ENCODE assay signal across 22 cellular contexts in genomic region chr16:30009085-30009862, GRCh38. TPM values are rescaled to one million over a fixed set of nuclear protein-coding genes. Genes with fewer than 3 reads are reported as not detected.
DNase-seq lines count a peak whose midpoint lies in the region; ATAC-seq, FAIRE-seq and TF ChIP-seq lines count a peak whose summit lies in the region.
"Had no signal": no experiment of that assay in that cellular context is flagged by ENCODE, and none has a peak within 500 bp of the region (broad histone marks: within the 10 kb centered on the region; RNA-seq: fewer than 3 reads in every experiment).

No MANE protein-coding gene starts in this region.

- H3K4ac ChIP-seq in H1 (replicated peaks; ENCODE audit: insufficient read length, low read depth, low read length): no peak overlapping the region

- no peak overlapping the region for H3K4me3 ChIP-seq in H7 (ENCODE audit: insufficient read depth, low read depth, low read length)
- no peak overlapping the region for H3K4me3 ChIP-seq in H1 (ENCODE audit: extremely low read depth in 1 of 4, insufficient read depth in 2 of 4, low read depth in 3 of 4, low read length in 4 of 4)
- no peak overlapping the region for H3K4me3 ChIP-seq in neural progenitor cell
- H3K4me3 ChIP-seq: hepatocyte, transverse colon had no signal

- H4K5ac ChIP-seq in H1 (ENCODE audit: insufficient read length, low read depth, low read length): no peak overlapping the region

- H4K20me1 ChIP-seq in H1 (replicated peaks in 1 of 2; ENCODE audit: control insufficient read depth in 1 of 2, insufficient read depth in 2 of 2, low read length in 2 of 2): peaks cover 3 to 7% of the 10 kb centered on the region in 2 experiments
- no peaks in the 10 kb centered on the region for H4K20me1 ChIP-seq in neural progenitor cell (ENCODE audit: low read depth)

- H3K36me3 ChIP-seq in H7 (replicated peaks; ENCODE audit: control insufficient read depth, insufficient read depth, low read length) (no peaks in the 10 kb centered on the region), H1 (ENCODE audit: control insufficient read depth in 2 of 4, insufficient read depth in 4 of 4, low read length in 3 of 4) (peaks cover 0 to 4% (median 0%) of the 10 kb centered on the region in 4 experiments; a peak in 1 of 8 replicates), neural progenitor cell (no peaks in the 10 kb centered on the region)
- H3K36me3 ChIP-seq: transverse colon had no signal

- TF ChIP-seq CTCF in H1 (IDR thresholded peaks at IDR 0.05; ENCODE audit: control extremely low read depth in 1 of 3, insufficient read depth in 1 of 3, low read depth in 1 of 3, low read length in 3 of 3) (no peak), neural progenitor cell (IDR thresholded peaks at IDR 0.05) (no peak)

- ATAC-seq in HG02973 (IDR thresholded peaks at IDR 0.05; ENCODE audit: unreplicated experiment): no peak
- ATAC-seq in GM21423 (IDR thresholded peaks at IDR 0.05; ENCODE audit: unreplicated experiment): no peak

- H2BK20ac ChIP-seq in H1 (ENCODE audit: low read length): no peak overlapping the region

- TF ChIP-seq EP300 in H1 (IDR thresholded peaks at IDR 0.05; ENCODE audit: borderline replicate concordance in 1 of 2, low read depth in 2 of 2, low read length in 2 of 2): no peak

- peak overlapping the region; percentile 35; the same call in 1 of the 2 replicates for H4K8ac ChIP-seq in H1 (ENCODE audit: extremely low read depth, insufficient read depth, low read length)

- no peak overlapping the region for H3K23ac ChIP-seq in H1 (ENCODE audit: insufficient read length)

- no peak overlapping the region for H2AFZ ChIP-seq in H1 (ENCODE audit: low read length)
- H2AFZ ChIP-seq in neural progenitor cell (replicated peaks): no peak overlapping the region
- H2AFZ ChIP-seq: hepatocyte had no signal

- 0 out of 2 replicates have a peak overlapping the region, but pooled peaks have one; percentile 13 for H2AK5ac ChIP-seq in H1 (ENCODE audit: low read depth, low read length)

- no peaks in the 10 kb centered on the region for H3K9me3 ChIP-seq in H1 (ENCODE audit: insufficient read depth in 2 of 2, low read depth in 1 of 2, low read length in 1 of 2)
- H3K9me3 ChIP-seq in neural progenitor cell (ENCODE audit: low read depth): no peaks in the 10 kb centered on the region
- H3K9me3 ChIP-seq: neutrophil, transverse colon had no signal

- no peak overlapping the region; a peak in 2 of 7 replicates for H3K9ac ChIP-seq in H1 (replicated peaks in 1 of 4; ENCODE audit: extremely low read depth in 1 of 4, low read depth in 3 of 4, low read length in 3 of 4)
- no peak overlapping the region for H3K9ac ChIP-seq in neural progenitor cell

- peaks cover 9% of the 10 kb centered on the region for H3K27me3 Mint-ChIP-seq in neural progenitor cell (ENCODE audit: insufficient read depth, low read depth)

- POLR2A ChIA-PET in H1 (lab: Charles Lee; ENCODE audit: partially characterized antibody): interaction anchor here (0.5 to 2.2 kb wide), 11 partner anchors 8 to 224 kb away, joined by 3 to 5 read pairs (median 3); partner anchors contain the start of genes HIRIP3, TAOK2 and TBX6

- peak overlapping the region; percentile 78 for H3K27ac Mint-ChIP-seq in neural progenitor cell
- H3K27ac Mint-ChIP-seq: activated B cell treated with CpG ODN at 0.5 μM for 24 hours; stimulated activated naive B cell treated with anti-CD40 and anti-IgM and Interleukin-4, amounts not matched to agents 10 μg/mL and 1 μg/mL and 100 μg/mL, for 72 hours; T-helper 1 cell treated with Interleukin-12 subunit alpha and Interleukin-12 subunit beta and Interleukin-4 antibody, amounts not matched to agents 30 μg/mL and 1 μg/mL, for 36 hours had no signal

- CTCF ChIA-PET in H1 (lab: Charles Lee; ENCODE audit: partially characterized antibody): interaction anchor here (0.8 to 3.1 kb wide), 9 partner anchors 8 to 144 kb away, joined by 3 to 15 read pairs (median 4); partner anchors contain the start of genes C16orf92 and INO80E

- H3K4me2 ChIP-seq in H1 (ENCODE audit: insufficient read depth in 1 of 2, low read depth in 2 of 2, low read length in 2 of 2) (no peak overlapping the region; a peak in 1 of 4 replicates), neural progenitor cell (no peak overlapping the region)
- H3K4me2 ChIP-seq: hepatocyte had no signal

- DNase-seq in NCI-H510A treated with DMSO at 0.1 percent for 48 hours (lab: John Stamatoyannopoulos, UW) (peak; percentile 20), NCI-H510A (lab: John Stamatoyannopoulos, UW) (no peak), H7 (peak; percentile 79), H1 (ENCODE audit: low read depth in 1 of 2, low spot score in 2 of 2) (no peak), neural progenitor cell (ENCODE audit: low spot score) (no peak), hepatic stellate cell (ENCODE audit: low spot score) (no peak)
- DNase-seq: activated B cell treated with CpG ODN at 0.5 μM for 24 hours; activated CD8-positive, alpha-beta memory T cell treated with anti-CD3 and anti-CD28 coated beads for 24 hours; DMS79; NCI-H1105; SIG-M5; stimulated activated naive B cell treated with anti-CD40 and anti-IgM and Interleukin-4, amounts not matched to agents 10 μg/mL and 1 μg/mL and 100 μg/mL, for 72 hours; transverse colon had no signal

- H3K27me3 ChIP-seq in H7 (ENCODE audit: control insufficient read depth, insufficient read depth, low read length) (peaks cover 34% of the 10 kb centered on the region), H1 (replicated peaks in 1 of 4; ENCODE audit: control insufficient read depth in 3 of 4, extremely low read depth in 1 of 4, insufficient read depth in 3 of 4, low read length in 3 of 4) (peaks cover 0 to 23% (median 13%) of the 10 kb centered on the region in 4 experiments; a peak in 5 of 7 replicates), neural progenitor cell (peaks cover 41% of the 10 kb centered on the region)

- no peak overlapping the region for H3K14ac ChIP-seq in H1 (ENCODE audit: insufficient read length)

- 0 out of 2 replicates have a peak overlapping the region, but pooled peaks have one; percentile 9 for H2BK12ac ChIP-seq in H1 (ENCODE audit: low read depth, low read length)

- peaks cover 16% of the 10 kb centered on the region for H3K23me2 ChIP-seq in H1 (ENCODE audit: low read depth, low read length)

- no peak for TF ChIP-seq POLR2A in H1 (IDR thresholded peaks at IDR 0.05; ENCODE audit: control extremely low read depth in 1 of 2, low read depth in 2 of 2, low read length in 2 of 2)

- 71% methylated on average over 17 of the region's 26 CpGs; no CpG with 5 or more reads in 1 of the 2 experiments for WGBS in H1 (ENCODE audit: extremely low coverage in 1 of 2, insufficient coverage in 1 of 2, insufficient read length in 1 of 2, insufficient replicate concordance in 2 of 2, low coverage in 1 of 2, low lambda C conversion rate in 2 of 2, missing lambda C conversion rate in 1 of 2), 2 experiments

- peaks cover 15% of the 10 kb centered on the region for H3K4me1 Mint-ChIP-seq in neural progenitor cell

- H3K4me3 Mint-ChIP-seq in neural progenitor cell: peak overlapping the region; percentile 55

- H4K91ac ChIP-seq in H1 (replicated peaks; ENCODE audit: insufficient read length, low read length): peak overlapping the region; percentile 2

- no peak overlapping the region for H2BK120ac ChIP-seq in H1 (replicated peaks; ENCODE audit: low read depth, low read length)

- H3F3A ChIP-seq in neural progenitor cell (ENCODE audit: low read depth): peaks cover 15% of the 10 kb centered on the region

- H3K27ac ChIP-seq in H1 (ENCODE audit: low read depth, low read length): no peak overlapping the region
- no peak overlapping the region for H3K27ac ChIP-seq in neural progenitor cell
- H3K27ac ChIP-seq: C4-2B, hepatocyte, neutrophil, transverse colon had no signal

- H3K9me3 Mint-ChIP-seq in neural progenitor cell: peaks cover 2% of the 10 kb centered on the region
- H3K9me3 Mint-ChIP-seq: activated B cell treated with CpG ODN at 0.5 μM for 24 hours; stimulated activated naive B cell treated with anti-CD40 and anti-IgM and Interleukin-4, amounts not matched to agents 10 μg/mL and 1 μg/mL and 100 μg/mL, for 72 hours; T-helper 1 cell treated with Interleukin-12 subunit alpha and Interleukin-12 subunit beta and Interleukin-4 antibody, amounts not matched to agents 30 μg/mL and 1 μg/mL, for 36 hours had no signal

- no peak overlapping the region for H2BK5ac ChIP-seq in H1 (ENCODE audit: low read depth, low read length)

- peaks cover 3% of the 10 kb centered on the region for H3K36me3 Mint-ChIP-seq in neural progenitor cell

- H3K79me1 ChIP-seq in H1 (ENCODE audit: low read depth, low read length): no peaks in the 10 kb centered on the region

- H3K18ac ChIP-seq in H1 (ENCODE audit: extremely low read depth, low read length): no peak overlapping the region; the same call in 1 of the 2 replicates

- H3K79me2 ChIP-seq in H1 (ENCODE audit: control insufficient read depth in 1 of 2, insufficient read depth in 2 of 2, low read length in 2 of 2) (no peaks in the 10 kb centered on the region), neural progenitor cell (ENCODE audit: low read depth) (no peaks in the 10 kb centered on the region)
- H3K79me2 ChIP-seq: hepatocyte had no signal

- H2BK15ac ChIP-seq in H1 (ENCODE audit: low read length): no peak overlapping the region

- no peak overlapping the region for H3K56ac ChIP-seq in H1 (replicated peaks; ENCODE audit: insufficient read length, low read depth, low read length)

- H3K4me1 ChIP-seq in H1 (replicated peaks in 1 of 4; ENCODE audit: control insufficient read depth in 3 of 4, insufficient read depth in 4 of 4, low read length in 3 of 4): peaks cover 0 to 21% (median 13%) of the 10 kb centered on the region in 4 experiments; a peak in 6 of 7 replicates
- H3K4me1 ChIP-seq in neural progenitor cell: peaks cover 16% of the 10 kb centered on the region

- no peak for FAIRE-seq in H1 (lab: Jason Lieb, UNC)
- FAIRE-seq: A204.1, keratinocyte had no signal

- TF ChIP-seq RAD21 in H1 (IDR thresholded peaks at IDR 0.05 in 1 of 2, conservative IDR thresholded peaks at IDR 0.05 in 1 of 2; ENCODE audit: low read depth in 2 of 2, low read length in 2 of 2): no peak

RNA-seq across cellular contexts. Expression of gene DOC2A, which starts 1.6 kb away (rescaled TPM):
- 4.1 and 5.3 TPM in 2 replicates for total RNA-seq in H7 (2014; rRNA removed; shearing (Covaris generic))
- 10.3 and 13.9 TPM in 2 replicates for total RNA-seq in H1 (2021; fragmentation: NEBNext Ultra II Directional; extraction: Animal tissue kit (Norgen Biotek cat#: 25700))
- polyA plus RNA-seq in H1 (2011; rRNA removed): 20.7 and 34.2 TPM in 2 replicates
- polyA plus RNA-seq in H1 (2011; cell fraction: cytosol; rRNA removed): 30.1 TPM
- 96.3 TPM for polyA plus RNA-seq in H1 (2011; cell fraction: nucleus; rRNA removed)
- polyA plus RNA-seq in H1 (2012, experiment 1 of 2): 10.0 to 14.2 TPM (median 11.8 TPM) in 4 replicates
- 7.4 TPM for polyA plus RNA-seq in H1 (2012, experiment 2 of 2)
- polyA plus RNA-seq in H1 (2013, experiment 1 of 2): 10.4 TPM
- polyA plus RNA-seq in H1 (2013, experiment 2 of 2): 9.1 TPM
- 4.7 and 9.9 TPM in 2 replicates for polyA minus RNA-seq in H1 (2011; rRNA and poly(A)+ RNA removed)
- 13.5 TPM for polyA minus RNA-seq in H1 (2011; cell fraction: cytosol; rRNA and poly(A)+ RNA removed)
- polyA minus RNA-seq in H1 (2011; cell fraction: nucleus; rRNA and poly(A)+ RNA removed): 10.6 TPM
- 3.1 and 8.1 TPM in 2 replicates for total RNA-seq in neural progenitor cell (ENCODE audit: low replicate concordance)
- total RNA-seq: activated B cell treated with CpG ODN at 0.5 μM for 24 hours had no signal

RNA-seq across cellular contexts. Expression of gene INO80E, which starts 13.2 kb away (rescaled TPM):
- 58.7 and 91.9 TPM in 2 replicates for total RNA-seq in H7 (2014; rRNA removed; shearing (Covaris generic))
- total RNA-seq in H1 (2021; fragmentation: NEBNext Ultra II Directional; extraction: Animal tissue kit (Norgen Biotek cat#: 25700)): 91.2 and 92.7 TPM in 2 replicates
- polyA plus RNA-seq in H1 (2011; rRNA removed): 43.0 and 110 TPM in 2 replicates
- 48.7 TPM for polyA plus RNA-seq in H1 (2011; cell fraction: cytosol; rRNA removed)
- 55.1 TPM for polyA plus RNA-seq in H1 (2011; cell fraction: nucleus; rRNA removed)
- polyA plus RNA-seq in H1 (2012, experiment 1 of 2): 68.1 to 75.5 TPM (median 72.4 TPM) in 4 replicates
- 83.4 TPM for polyA plus RNA-seq in H1 (2012, experiment 2 of 2)
- polyA plus RNA-seq in H1 (2013, experiment 1 of 2): 70.3 TPM
- 69.2 TPM for polyA plus RNA-seq in H1 (2013, experiment 2 of 2)
- polyA minus RNA-seq in H1 (2011; rRNA and poly(A)+ RNA removed): 10.5 and 12.6 TPM in 2 replicates
- polyA minus RNA-seq in H1 (2011; cell fraction: cytosol; rRNA and poly(A)+ RNA removed): 27.1 TPM
- polyA minus RNA-seq in H1 (2011; cell fraction: nucleus; rRNA and poly(A)+ RNA removed): 19.5 TPM
- total RNA-seq in neural progenitor cell (ENCODE audit: low replicate concordance): 104 and 129 TPM in 2 replicates

RNA-seq across cellular contexts. Expression of gene C16orf92, which starts 13.7 kb away (rescaled TPM):
- total RNA-seq in H7 (2014; rRNA removed; shearing (Covaris generic)): not detected in 2 replicates
- not detected in 2 replicates for total RNA-seq in H1 (2021; fragmentation: NEBNext Ultra II Directional; extraction: Animal tissue kit (Norgen Biotek cat#: 25700))
- polyA plus RNA-seq in H1 (2011; rRNA removed): not detected in 2 replicates
- polyA plus RNA-seq in H1 (2011; cell fraction: cytosol; rRNA removed): not detected
- not detected for polyA plus RNA-seq in H1 (2011; cell fraction: nucleus; rRNA removed)
- 0.42 to 1.2 TPM (median 0.98 TPM) in 3 of 4 replicates, not detected in the other for polyA plus RNA-seq in H1 (2012, experiment 1 of 2)
- polyA plus RNA-seq in H1 (2012, experiment 2 of 2): not detected
- polyA plus RNA-seq in H1 (2013, experiment 1 of 2): not detected
- not detected for polyA plus RNA-seq in H1 (2013, experiment 2 of 2)
- not detected in 2 replicates for polyA minus RNA-seq in H1 (2011; rRNA and poly(A)+ RNA removed)
- not detected for polyA minus RNA-seq in H1 (2011; cell fraction: cytosol; rRNA and poly(A)+ RNA removed)
- polyA minus RNA-seq in H1 (2011; cell fraction: nucleus; rRNA and poly(A)+ RNA removed): not detected
- not detected in 2 replicates for total RNA-seq in neural progenitor cell (ENCODE audit: low replicate concordance)
- total RNA-seq: activated B cell treated with CpG ODN at 0.5 μM for 24 hours, H4, hepatocyte, transverse colon had no signal
- polyA plus RNA-seq: hepatocyte, keratinocyte had no signal

RNA-seq across cellular contexts. Expression of gene HIRIP3, which starts 13.9 kb away (rescaled TPM):
- total RNA-seq in H7 (2014; rRNA removed; shearing (Covaris generic)): 19.0 and 20.5 TPM in 2 replicates
- total RNA-seq in H1 (2021; fragmentation: NEBNext Ultra II Directional; extraction: Animal tissue kit (Norgen Biotek cat#: 25700)): 17.7 and 18.5 TPM in 2 replicates
- 11.9 and 14.0 TPM in 2 replicates for polyA plus RNA-seq in H1 (2011; rRNA removed)
- polyA plus RNA-seq in H1 (2011; cell fraction: cytosol; rRNA removed): 12.8 TPM
- polyA plus RNA-seq in H1 (2011; cell fraction: nucleus; rRNA removed): 15.7 TPM
- polyA plus RNA-seq in H1 (2012, experiment 1 of 2): 12.4 to 18.3 TPM (median 16.7 TPM) in 4 replicates
- 7.1 TPM for polyA plus RNA-seq in H1 (2012, experiment 2 of 2)
- 13.8 TPM for polyA plus RNA-seq in H1 (2013, experiment 1 of 2)
- 12.4 TPM for polyA plus RNA-seq in H1 (2013, experiment 2 of 2)
- 2.1 and 3.8 TPM in 2 replicates for polyA minus RNA-seq in H1 (2011; rRNA and poly(A)+ RNA removed)
- 5.5 TPM for polyA minus RNA-seq in H1 (2011; cell fraction: cytosol; rRNA and poly(A)+ RNA removed)
- polyA minus RNA-seq in H1 (2011; cell fraction: nucleus; rRNA and poly(A)+ RNA removed): 5.2 TPM
- 4.7 and 14.1 TPM in 2 replicates for total RNA-seq in neural progenitor cell (ENCODE audit: low replicate concordance)

RNA-seq across cellular contexts. Expression of gene TLCD3B, which starts 21.8 kb away (rescaled TPM):
- 3.0 and 5.5 TPM in 2 replicates for total RNA-seq in H7 (2014; rRNA removed; shearing (Covaris generic))
- 26.9 and 27.8 TPM in 2 replicates for total RNA-seq in H1 (2021; fragmentation: NEBNext Ultra II Directional; extraction: Animal tissue kit (Norgen Biotek cat#: 25700))
- polyA plus RNA-seq in H1 (2011; rRNA removed): 15.2 and 23.0 TPM in 2 replicates
- polyA plus RNA-seq in H1 (2011; cell fraction: cytosol; rRNA removed): 10.8 TPM
- polyA plus RNA-seq in H1 (2011; cell fraction: nucleus; rRNA removed): 27.6 TPM
- 22.8 to 38.2 TPM (median 34.6 TPM) in 4 replicates for polyA plus RNA-seq in H1 (2012, experiment 1 of 2)
- 27.3 TPM for polyA plus RNA-seq in H1 (2012, experiment 2 of 2)
- polyA plus RNA-seq in H1 (2013, experiment 1 of 2): 20.8 TPM
- polyA plus RNA-seq in H1 (2013, experiment 2 of 2): 21.9 TPM
- polyA minus RNA-seq in H1 (2011; rRNA and poly(A)+ RNA removed): 12.2 and 15.3 TPM in 2 replicates
- polyA minus RNA-seq in H1 (2011; cell fraction: cytosol; rRNA and poly(A)+ RNA removed): 26.3 TPM
- 7.4 TPM for polyA minus RNA-seq in H1 (2011; cell fraction: nucleus; rRNA and poly(A)+ RNA removed)
- total RNA-seq in neural progenitor cell (ENCODE audit: low replicate concordance): 2.4 and 9.0 TPM in 2 replicates
- total RNA-seq: activated B cell treated with CpG ODN at 0.5 μM for 24 hours, hepatocyte, transverse colon had no signal
- polyA plus RNA-seq: hepatocyte, keratinocyte had no signal

Comparison
In these comparisons a context has a peak if more than half of its experiments do, and no peak if none do; other contexts are left out.
1. DNase-seq: peak in NCI-H510A treated with DMSO at 0.1 percent for 48 hours (single experiment) and H7 (single experiment); none in NCI-H510A (single experiment), H1 (0 of 2), neural progenitor cell (single experiment) and hepatic stellate cell (single experiment).